In the genomic region with DNA sequence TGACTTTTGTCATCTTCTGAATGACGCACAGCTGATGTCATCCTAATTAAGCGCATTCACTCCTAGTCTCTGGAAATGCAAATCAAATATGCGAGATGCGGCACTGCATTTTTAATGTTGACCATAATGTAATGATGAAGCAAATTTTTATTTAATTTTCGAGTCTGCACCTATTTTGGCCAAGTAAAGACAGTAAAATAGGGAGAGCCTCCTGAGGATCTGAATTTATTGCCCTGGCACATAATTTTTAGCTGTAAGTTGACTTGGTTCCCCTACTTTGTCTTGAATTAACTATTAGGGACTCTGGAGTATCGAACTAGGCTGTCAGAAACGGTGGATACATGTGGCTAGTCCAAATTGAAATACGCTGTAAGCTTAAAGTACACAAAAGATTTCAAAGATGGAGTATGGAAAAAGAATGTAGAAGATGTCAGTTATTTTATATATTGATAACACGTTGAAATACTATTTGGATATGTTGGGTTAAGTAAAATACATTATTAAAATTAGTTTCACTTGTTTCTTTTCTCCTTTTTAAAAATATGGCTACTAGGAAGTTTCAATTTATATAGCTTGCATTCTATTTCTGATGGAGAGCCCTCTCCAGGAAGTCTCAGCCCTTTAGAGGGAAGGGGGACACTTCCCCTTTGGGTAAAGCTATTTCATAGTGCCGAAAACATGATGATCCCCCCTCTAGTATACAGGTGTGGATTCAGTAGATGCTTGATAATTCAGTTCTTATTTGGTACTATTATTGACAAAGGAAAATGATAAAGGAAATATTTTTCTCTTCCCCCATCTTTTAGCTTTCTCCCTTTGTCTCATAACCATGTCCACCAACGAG, we compare ENCODE assay signal across 8 cellular contexts. TPM values are rescaled to one million over a fixed set of nuclear protein-coding genes. Genes with fewer than 3 reads are reported as not detected.
DNase-seq lines count a peak whose midpoint lies in the region; ATAC-seq, FAIRE-seq and TF ChIP-seq lines count a peak whose summit lies in the region.

No MANE protein-coding gene starts in this region.

- no peak overlapping the region for H2AK5ac ChIP-seq in mesenchymal stem cell (ENCODE audit: low read length, severe bottlenecking)

- TF ChIP-seq CTCF in body of pancreas (IDR thresholded peaks at IDR 0.05), result no peak

- peak overlapping the region in 1 of 2 experiments; percentile 83 for H3K23ac ChIP-seq in mesenchymal stem cell (ENCODE audit: low read length in 2 of 2)

- peak overlapping the region in 1 of 2 experiments; percentile 70 for H3K4ac ChIP-seq in mesenchymal stem cell (ENCODE audit: low read depth in 1 of 2, low read length in 2 of 2)

- H2BK120ac ChIP-seq in mesenchymal stem cell (ENCODE audit: low read depth, low read length), result no peak overlapping the region

- peak overlapping the region in 1 of 2 experiments; percentile 96 for H3K18ac ChIP-seq in mesenchymal stem cell (ENCODE audit: low read depth in 1 of 2, low read length in 2 of 2)

- peaks cover 7% of the 10 kb centered on the region for H3K79me1 ChIP-seq in mesenchymal stem cell (replicated peaks; ENCODE audit: low read length, poor library complexity, severe bottlenecking)

- DNase-seq in HTR-8/SVneo (ENCODE audit: insufficient read length, low spot score) (peak; percentile 35), body of pancreas (no peak), mesenchymal stem cell (no peak), SHP77 treated with DMSO at 0.1 percent for 48 hours (lab: John Stamatoyannopoulos, UW) (no peak), T-helper 9 cell (no peak), activated gamma-delta T cell treated with Interleukin-2 at 50 U/mL for 16 hours (no peak)

- H3K36me3 ChIP-seq in BLaER1, result peaks cover 47% of the 10 kb centered on the region
- H3K36me3 ChIP-seq in body of pancreas (replicated peaks in 1 of 2; ENCODE audit: insufficient read depth in 1 of 2, low read depth in 2 of 2), result peaks cover 0 to 3% of the 10 kb centered on the region in 2 donors
- peaks cover 32 to 35% of the 10 kb centered on the region in 2 experiments for H3K36me3 ChIP-seq in mesenchymal stem cell (ENCODE audit: control insufficient read depth in 1 of 2, insufficient read depth in 2 of 2, low read depth in 1 of 2, low read length in 2 of 2)

- H3K4me2 ChIP-seq in BLaER1 (peak overlapping the region; percentile 83), mesenchymal stem cell (ENCODE audit: low read length, poor library complexity, severe bottlenecking) (peak overlapping the region; percentile 69)

- H3K9me3 ChIP-seq in BLaER1 (no peaks in the 10 kb centered on the region), body of pancreas (no peaks in the 10 kb centered on the region), mesenchymal stem cell (ENCODE audit: control insufficient read depth, low read length) (no peaks in the 10 kb centered on the region)

- no peak overlapping the region for H2BK12ac ChIP-seq in mesenchymal stem cell (ENCODE audit: low read length in 2 of 2)

- H3K4me3 ChIP-seq in BLaER1, result peak overlapping the region; percentile 82
- H3K4me3 ChIP-seq in body of pancreas, result peak overlapping the region; percentile 51 to 75
- peak overlapping the region; percentile 91 to 98 for H3K4me3 ChIP-seq in mesenchymal stem cell (ENCODE audit: insufficient read depth in 1 of 2, low read depth in 1 of 2, low read length in 2 of 2)

- TF ChIP-seq POLR2A in body of pancreas (IDR thresholded peaks at IDR 0.05), result no peak

- H4K20me1 ChIP-seq in BLaER1, result peaks cover 58% of the 10 kb centered on the region

- no peak overlapping the region for H2BK15ac ChIP-seq in mesenchymal stem cell (ENCODE audit: low read depth, poor library complexity, severe bottlenecking)

- no peak for FAIRE-seq in HTR-8/SVneo (lab: Jason Lieb, UNC)

- no peak overlapping the region for H4K8ac ChIP-seq in mesenchymal stem cell (ENCODE audit: low read length)

- H4K91ac ChIP-seq in mesenchymal stem cell (ENCODE audit: low read length), result no peak overlapping the region

- peaks cover 31% of the 10 kb centered on the region for H3K4me1 ChIP-seq in BLaER1
- peaks cover 8% of the 10 kb centered on the region for H3K4me1 ChIP-seq in body of pancreas
- H3K4me1 ChIP-seq in mesenchymal stem cell (ENCODE audit: control insufficient read depth, insufficient read depth, low read depth, low read length), result no peaks in the 10 kb centered on the region

- H3K9ac ChIP-seq in BLaER1 (peak overlapping the region; percentile 95), mesenchymal stem cell (ENCODE audit: low read length) (peak overlapping the region; percentile 99)

- H3K27me3 ChIP-seq in BLaER1, result no peaks in the 10 kb centered on the region
- H3K27me3 ChIP-seq in body of pancreas, result no peaks in the 10 kb centered on the region
- no peaks in the 10 kb centered on the region for H3K27me3 ChIP-seq in mesenchymal stem cell (ENCODE audit: control insufficient read depth in 1 of 2, insufficient read depth in 1 of 2, low read length in 2 of 2)

- peak overlapping the region; percentile 93 for H3K27ac ChIP-seq in BLaER1
- H3K27ac ChIP-seq in body of pancreas, result peak overlapping the region in 3 of 4 donors; percentile 72 to 78 (median 73)
- peak overlapping the region; percentile 38 for H3K27ac ChIP-seq in mesenchymal stem cell (ENCODE audit: low read length, poor library complexity, severe bottlenecking)

- H2AFZ ChIP-seq in mesenchymal stem cell (ENCODE audit: low read depth, low read length), result peak overlapping the region; percentile 36

- H3K14ac ChIP-seq in mesenchymal stem cell (ENCODE audit: low read length in 2 of 2), result no peak overlapping the region

- H2BK5ac ChIP-seq in mesenchymal stem cell (ENCODE audit: low read depth, low read length, poor library complexity, severe bottlenecking), result no peak overlapping the region

- 23 to 24% methylated on average over 11 of the region's 11 CpGs for WGBS in body of pancreas, 2 donors
- 6% methylated on average over 9 of the region's 11 CpGs for WGBS in mesenchymal stem cell

- no peak for ATAC-seq in body of pancreas
- no peak for ATAC-seq in GM21576 (IDR thresholded peaks at IDR 0.05; ENCODE audit: unreplicated experiment)

- intact Hi-C loops in body of pancreas (cut with DNase I), result no loop called here

RNA-seq across cellular contexts. Expression of a gene that starts 1.0 kb away (rescaled TPM):
- total RNA-seq in body of pancreas, result 1 to 10 TPM; 4.6 to 5.2 TPM
- 92.3 TPM for polyA plus RNA-seq in mesenchymal stem cell (2013, experiment 1 of 2)
- polyA plus RNA-seq in mesenchymal stem cell (2013, experiment 2 of 2), result 90.7 TPM

RNA-seq across cellular contexts. Expression of a gene that starts 40.3 kb away (rescaled TPM):
- 1 to 10 TPM; 6.0 to 6.3 TPM for total RNA-seq in body of pancreas
- polyA plus RNA-seq in mesenchymal stem cell (2013, experiment 1 of 2), result 15.1 TPM
- 15.3 TPM for polyA plus RNA-seq in mesenchymal stem cell (2013, experiment 2 of 2)

Comparison
In these comparisons a context has a peak if more than half of its experiments do, and no peak if none do; other contexts are left out.
1. H3K27ac ChIP-seq: peak in every context shown above with its lines; median percentile 93 in BLaER1; 73 in body of pancreas; 38 in mesenchymal stem cell.